1 cellular context compared by ENCODE assay signal in the genomic region with DNA sequence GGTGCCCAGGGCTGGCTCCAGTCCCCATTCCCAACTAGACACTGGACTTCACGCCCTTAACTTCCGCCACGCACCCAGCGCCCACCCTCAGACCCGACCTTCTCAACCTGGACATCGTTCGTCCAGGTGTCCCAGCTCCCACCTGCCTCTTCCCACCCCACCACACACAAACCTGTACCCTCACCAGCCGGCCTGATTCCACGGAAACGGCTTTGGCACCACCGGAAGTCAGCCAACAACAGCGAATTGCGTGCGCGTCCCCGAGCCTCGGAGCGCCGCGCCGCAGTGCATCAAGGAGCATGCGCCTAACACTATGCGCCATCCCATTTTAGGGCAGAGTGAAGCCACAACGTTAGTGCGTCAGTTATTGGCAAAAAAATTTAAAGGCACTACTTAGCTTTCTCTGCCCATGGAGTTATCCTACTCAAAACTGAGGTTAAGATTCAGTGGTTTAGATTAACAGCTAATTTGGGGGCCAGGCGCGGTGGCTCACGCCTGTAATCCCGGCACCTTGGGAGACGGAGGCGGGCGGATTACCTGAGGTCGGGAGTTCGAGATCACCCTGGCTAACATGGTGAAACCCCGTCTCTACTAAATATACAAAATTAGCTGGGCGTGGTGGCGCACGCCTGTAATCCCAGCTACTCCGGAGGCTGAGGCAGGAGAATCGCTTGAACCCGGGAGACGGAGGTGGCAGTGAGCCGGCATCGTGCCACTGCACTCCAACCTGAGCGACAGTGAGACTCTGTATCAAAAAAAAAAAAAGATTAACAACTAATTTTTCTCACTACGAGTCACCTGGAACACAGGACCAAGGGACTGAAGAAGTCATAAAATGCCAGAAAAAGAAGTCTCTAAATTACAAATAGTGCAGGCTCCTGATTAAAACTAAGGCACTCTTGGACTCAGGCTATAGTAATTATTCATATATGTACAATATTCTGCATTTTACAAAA.
TF ChIP-seq lines count a peak whose summit lies in the region.

A gene with protein sequence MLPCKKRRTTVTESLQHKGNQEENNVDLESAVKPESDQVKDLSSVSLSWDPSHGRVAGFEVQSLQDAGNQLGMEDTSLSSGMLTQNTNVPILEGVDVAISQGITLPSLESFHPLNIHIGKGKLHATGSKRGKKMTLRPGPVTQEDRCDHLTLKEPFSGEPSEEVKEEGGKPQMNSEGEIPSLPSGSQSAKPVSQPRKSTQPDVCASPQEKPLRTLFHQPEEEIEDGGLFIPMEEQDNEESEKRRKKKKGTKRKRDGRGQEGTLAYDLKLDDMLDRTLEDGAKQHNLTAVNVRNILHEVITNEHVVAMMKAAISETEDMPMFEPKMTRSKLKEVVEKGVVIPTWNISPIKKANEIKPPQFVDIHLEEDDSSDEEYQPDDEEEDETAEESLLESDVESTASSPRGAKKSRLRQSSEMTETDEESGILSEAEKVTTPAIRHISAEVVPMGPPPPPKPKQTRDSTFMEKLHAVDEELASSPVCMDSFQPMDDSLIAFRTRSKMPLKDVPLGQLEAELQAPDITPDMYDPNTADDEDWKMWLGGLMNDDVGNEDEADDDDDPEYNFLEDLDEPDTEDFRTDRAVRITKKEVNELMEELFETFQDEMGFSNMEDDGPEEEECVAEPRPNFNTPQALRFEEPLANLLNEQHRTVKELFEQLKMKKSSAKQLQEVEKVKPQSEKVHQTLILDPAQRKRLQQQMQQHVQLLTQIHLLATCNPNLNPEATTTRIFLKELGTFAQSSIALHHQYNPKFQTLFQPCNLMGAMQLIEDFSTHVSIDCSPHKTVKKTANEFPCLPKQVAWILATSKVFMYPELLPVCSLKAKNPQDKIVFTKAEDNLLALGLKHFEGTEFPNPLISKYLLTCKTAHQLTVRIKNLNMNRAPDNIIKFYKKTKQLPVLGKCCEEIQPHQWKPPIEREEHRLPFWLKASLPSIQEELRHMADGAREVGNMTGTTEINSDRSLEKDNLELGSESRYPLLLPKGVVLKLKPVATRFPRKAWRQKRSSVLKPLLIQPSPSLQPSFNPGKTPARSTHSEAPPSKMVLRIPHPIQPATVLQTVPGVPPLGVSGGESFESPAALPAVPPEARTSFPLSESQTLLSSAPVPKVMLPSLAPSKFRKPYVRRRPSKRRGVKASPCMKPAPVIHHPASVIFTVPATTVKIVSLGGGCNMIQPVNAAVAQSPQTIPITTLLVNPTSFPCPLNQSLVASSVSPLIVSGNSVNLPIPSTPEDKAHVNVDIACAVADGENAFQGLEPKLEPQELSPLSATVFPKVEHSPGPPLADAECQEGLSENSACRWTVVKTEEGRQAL (N-terminal part only) (minus strand): TSS at position 240 of the 956 bp plus-strand sequence. CDS start 3,434 bp downstream, outside the sequence.

TF ChIP-seq in HepG2, 621 proteins besides CTCF, POLR2A, EP300 and RAD21 (continued from another document and continues in another):
- TF ChIP-seq ZNF589 (CRISPR knock-in tag; conservative IDR thresholded peaks at IDR 0.05) (no peak), ETV6 (CRISPR knock-in tag; conservative IDR thresholded peaks at IDR 0.05) (0 out of 2 replicates have a peak, but pooled peaks have one; percentile 46), ZNF780A (CRISPR knock-in tag; IDR thresholded peaks at IDR 0.05) (no peak), PLRG1 (conservative IDR thresholded peaks at IDR 0.05) (no peak), AKAP8 (CRISPR knock-in tag; IDR thresholded peaks at IDR 0.05) (no peak), CC2D1A (CRISPR knock-in tag; IDR thresholded peaks at IDR 0.05) (no peak), BRCA1 (CRISPR knock-in tag; IDR thresholded peaks at IDR 0.05) (no peak), CHD2 (IDR thresholded peaks at IDR 0.05; ENCODE audit: low read depth, low read length) (no peak), SMAD9 (CRISPR knock-in tag; IDR thresholded peaks at IDR 0.05) (no peak), GATAD1 (CRISPR knock-in tag; IDR thresholded peaks at IDR 0.05) (peak; percentile 93), ARID2 (CRISPR knock-in tag; IDR thresholded peaks at IDR 0.05; ENCODE audit: borderline replicate concordance) (no peak), NFATC3 (CRISPR knock-in tag; IDR thresholded peaks at IDR 0.05) (0 out of 2 replicates have a peak, but pooled peaks have one; percentile 20), ZNF232 (CRISPR knock-in tag; IDR thresholded peaks at IDR 0.05; ENCODE audit: borderline replicate concordance) (no peak), RCOR2 (CRISPR knock-in tag; IDR thresholded peaks at IDR 0.05) (peak; percentile 73; the same call in 1 of the 2 replicates), ZNF577 (CRISPR knock-in tag; IDR thresholded peaks at IDR 0.05; ENCODE audit: borderline replicate concordance, low read depth) (no peak), ZC3H13 (CRISPR knock-in tag; IDR thresholded peaks at IDR 0.05) (no peak), POLR2AphosphoS5 (IDR thresholded peaks at IDR 0.05; ENCODE audit: low read depth, low read length) (peak; percentile 96), MZF1 (CRISPR knock-in tag; IDR thresholded peaks at IDR 0.05; ENCODE audit: borderline replicate concordance) (no peak), KLF6 (CRISPR knock-in tag; IDR thresholded peaks at IDR 0.05) (0 out of 2 replicates have a peak, but pooled peaks have one; percentile 53), ZNF460 (CRISPR knock-in tag; IDR thresholded peaks at IDR 0.05; ENCODE audit: borderline replicate concordance) (peak; percentile 74; the same call in 1 of the 2 replicates), ZFYVE20 (CRISPR knock-in tag; IDR thresholded peaks at IDR 0.05; ENCODE audit: borderline replicate concordance, low read depth) (no peak), ZNF543 (CRISPR knock-in tag; IDR thresholded peaks at IDR 0.05) (no peak), MEF2D (CRISPR knock-in tag; IDR thresholded peaks at IDR 0.05) (peak; percentile 79; the same call in 1 of the 2 replicates), SOX13 (IDR thresholded peaks at IDR 0.05) (no peak), SOX13 (CRISPR knock-in tag; conservative IDR thresholded peaks at IDR 0.05 in 1 of 2, IDR thresholded peaks at IDR 0.05 in 1 of 2) (no peak), ZMYM3 (CRISPR knock-in tag; IDR thresholded peaks at IDR 0.05) (peak; percentile 97), NFRKB (IDR thresholded peaks at IDR 0.05) (no peak), HNRNPK (IDR thresholded peaks at IDR 0.05; ENCODE audit: low read depth, low read length, poor library complexity, severe bottlenecking) (no peak), NKX3-1 (CRISPR knock-in tag; IDR thresholded peaks at IDR 0.05) (no peak), ZNF556 (CRISPR knock-in tag; IDR thresholded peaks at IDR 0.05; ENCODE audit: borderline replicate concordance) (peak; percentile 54; the same call in 1 of the 2 replicates), LCORL (IDR thresholded peaks at IDR 0.05) (no peak), LCORL (CRISPR knock-in tag; IDR thresholded peaks at IDR 0.05) (peak; percentile 21; the same call in 1 of the 2 replicates), ZNF354B (CRISPR knock-in tag; IDR thresholded peaks at IDR 0.05) (no peak), SNRNP70 (IDR thresholded peaks at IDR 0.05; ENCODE audit: low read depth, low read length) (no peak), ZNF709 (CRISPR knock-in tag; IDR thresholded peaks at IDR 0.05) (no peak), GLI4 (CRISPR knock-in tag; IDR thresholded peaks at IDR 0.05; ENCODE audit: borderline replicate concordance) (no peak), ZNF550 (CRISPR knock-in tag; IDR thresholded peaks at IDR 0.05; ENCODE audit: borderline replicate concordance) (no peak), ZFP37 (CRISPR knock-in tag; IDR thresholded peaks at IDR 0.05; ENCODE audit: borderline replicate concordance) (no peak), POLR2G (IDR thresholded peaks at IDR 0.05; ENCODE audit: low read depth, low read length) (peak; percentile 88), ZNF773 (CRISPR knock-in tag; IDR thresholded peaks at IDR 0.05; ENCODE audit: borderline replicate concordance) (no peak), TOPORS (CRISPR knock-in tag; IDR thresholded peaks at IDR 0.05) (no peak), ZNF20 (CRISPR knock-in tag; IDR thresholded peaks at IDR 0.05) (no peak), MXI1 (IDR thresholded peaks at IDR 0.05; ENCODE audit: borderline replicate concordance, low read depth, low read length) (peak; percentile 91; the same call in 1 of the 3 replicates), SMC3 (IDR thresholded peaks at IDR 0.05; ENCODE audit: low read length) (no peak), RXRB (CRISPR knock-in tag; IDR thresholded peaks at IDR 0.05; ENCODE audit: borderline replicate concordance) (peak; percentile 31; the same call in 1 of the 2 replicates), GATAD2A (CRISPR knock-in tag; IDR thresholded peaks at IDR 0.05) (peak; percentile 48), NBN (conservative IDR thresholded peaks at IDR 0.05) (no peak), ZNF790 (CRISPR knock-in tag; IDR thresholded peaks at IDR 0.05; ENCODE audit: borderline replicate concordance) (no peak), ZBTB3 (CRISPR knock-in tag; IDR thresholded peaks at IDR 0.05; ENCODE audit: borderline replicate concordance, low read depth) (no peak)
- TF ChIP-seq, protein P1, sequence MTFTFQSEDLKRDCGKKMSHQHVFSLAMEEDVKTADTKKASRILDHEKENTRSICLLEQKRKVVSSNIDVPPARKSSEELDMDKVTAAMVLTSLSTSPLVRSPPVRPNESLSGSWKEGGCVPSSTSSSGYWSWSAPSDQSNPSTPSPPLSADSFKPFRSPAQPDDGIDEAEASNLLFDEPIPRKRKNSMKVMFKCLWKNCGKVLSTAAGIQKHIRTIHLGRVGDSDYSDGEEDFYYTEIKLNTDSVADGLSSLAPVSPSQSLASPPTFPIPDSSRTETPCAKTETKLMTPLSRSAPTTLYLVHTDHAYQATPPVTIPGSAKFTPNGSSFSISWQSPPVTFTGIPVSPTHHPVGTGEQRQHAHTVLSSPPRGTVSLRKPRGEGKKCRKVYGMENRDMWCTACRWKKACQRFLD (CRISPR knock-in tag; IDR thresholded peaks at IDR 0.05; ENCODE audit: borderline replicate concordance): no peak
- TF ChIP-seq, protein P2, sequence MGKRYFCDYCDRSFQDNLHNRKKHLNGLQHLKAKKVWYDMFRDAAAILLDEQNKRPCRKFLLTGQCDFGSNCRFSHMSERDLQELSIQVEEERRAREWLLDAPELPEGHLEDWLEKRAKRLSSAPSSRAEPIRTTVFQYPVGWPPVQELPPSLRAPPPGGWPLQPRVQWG (CRISPR knock-in tag; IDR thresholded peaks at IDR 0.05; ENCODE audit: borderline replicate concordance, low read depth): no peak
- TF ChIP-seq, protein P3, sequence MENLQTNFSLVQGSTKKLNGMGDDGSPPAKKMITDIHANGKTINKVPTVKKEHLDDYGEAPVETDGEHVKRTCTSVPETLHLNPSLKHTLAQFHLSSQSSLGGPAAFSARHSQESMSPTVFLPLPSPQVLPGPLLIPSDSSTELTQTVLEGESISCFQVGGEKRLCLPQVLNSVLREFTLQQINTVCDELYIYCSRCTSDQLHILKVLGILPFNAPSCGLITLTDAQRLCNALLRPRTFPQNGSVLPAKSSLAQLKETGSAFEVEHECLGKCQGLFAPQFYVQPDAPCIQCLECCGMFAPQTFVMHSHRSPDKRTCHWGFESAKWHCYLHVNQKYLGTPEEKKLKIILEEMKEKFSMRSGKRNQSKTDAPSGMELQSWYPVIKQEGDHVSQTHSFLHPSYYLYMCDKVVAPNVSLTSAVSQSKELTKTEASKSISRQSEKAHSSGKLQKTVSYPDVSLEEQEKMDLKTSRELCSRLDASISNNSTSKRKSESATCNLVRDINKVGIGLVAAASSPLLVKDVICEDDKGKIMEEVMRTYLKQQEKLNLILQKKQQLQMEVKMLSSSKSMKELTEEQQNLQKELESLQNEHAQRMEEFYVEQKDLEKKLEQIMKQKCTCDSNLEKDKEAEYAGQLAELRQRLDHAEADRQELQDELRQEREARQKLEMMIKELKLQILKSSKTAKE (CRISPR knock-in tag; IDR thresholded peaks at IDR 0.05; ENCODE audit: borderline replicate concordance): no peak
- TF ChIP-seq, protein P4, sequence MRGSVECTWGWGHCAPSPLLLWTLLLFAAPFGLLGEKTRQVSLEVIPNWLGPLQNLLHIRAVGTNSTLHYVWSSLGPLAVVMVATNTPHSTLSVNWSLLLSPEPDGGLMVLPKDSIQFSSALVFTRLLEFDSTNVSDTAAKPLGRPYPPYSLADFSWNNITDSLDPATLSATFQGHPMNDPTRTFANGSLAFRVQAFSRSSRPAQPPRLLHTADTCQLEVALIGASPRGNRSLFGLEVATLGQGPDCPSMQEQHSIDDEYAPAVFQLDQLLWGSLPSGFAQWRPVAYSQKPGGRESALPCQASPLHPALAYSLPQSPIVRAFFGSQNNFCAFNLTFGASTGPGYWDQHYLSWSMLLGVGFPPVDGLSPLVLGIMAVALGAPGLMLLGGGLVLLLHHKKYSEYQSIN (CRISPR knock-in tag; IDR thresholded peaks at IDR 0.05; ENCODE audit: borderline replicate concordance): no peak
- TF ChIP-seq, protein P5, sequence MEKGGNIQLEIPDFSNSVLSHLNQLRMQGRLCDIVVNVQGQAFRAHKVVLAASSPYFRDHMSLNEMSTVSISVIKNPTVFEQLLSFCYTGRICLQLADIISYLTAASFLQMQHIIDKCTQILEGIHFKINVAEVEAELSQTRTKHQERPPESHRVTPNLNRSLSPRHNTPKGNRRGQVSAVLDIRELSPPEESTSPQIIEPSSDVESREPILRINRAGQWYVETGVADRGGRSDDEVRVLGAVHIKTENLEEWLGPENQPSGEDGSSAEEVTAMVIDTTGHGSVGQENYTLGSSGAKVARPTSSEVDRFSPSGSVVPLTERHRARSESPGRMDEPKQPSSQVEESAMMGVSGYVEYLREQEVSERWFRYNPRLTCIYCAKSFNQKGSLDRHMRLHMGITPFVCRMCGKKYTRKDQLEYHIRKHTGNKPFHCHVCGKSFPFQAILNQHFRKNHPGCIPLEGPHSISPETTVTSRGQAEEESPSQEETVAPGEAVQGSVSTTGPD (CRISPR knock-in tag; IDR thresholded peaks at IDR 0.05): no peak
- TF ChIP-seq, protein P6, sequence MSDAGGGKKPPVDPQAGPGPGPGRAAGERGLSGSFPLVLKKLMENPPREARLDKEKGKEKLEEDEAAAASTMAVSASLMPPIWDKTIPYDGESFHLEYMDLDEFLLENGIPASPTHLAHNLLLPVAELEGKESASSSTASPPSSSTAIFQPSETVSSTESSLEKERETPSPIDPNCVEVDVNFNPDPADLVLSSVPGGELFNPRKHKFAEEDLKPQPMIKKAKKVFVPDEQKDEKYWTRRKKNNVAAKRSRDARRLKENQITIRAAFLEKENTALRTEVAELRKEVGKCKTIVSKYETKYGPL (CRISPR knock-in tag; IDR thresholded peaks at IDR 0.05): no peak
- TF ChIP-seq, protein P7, sequence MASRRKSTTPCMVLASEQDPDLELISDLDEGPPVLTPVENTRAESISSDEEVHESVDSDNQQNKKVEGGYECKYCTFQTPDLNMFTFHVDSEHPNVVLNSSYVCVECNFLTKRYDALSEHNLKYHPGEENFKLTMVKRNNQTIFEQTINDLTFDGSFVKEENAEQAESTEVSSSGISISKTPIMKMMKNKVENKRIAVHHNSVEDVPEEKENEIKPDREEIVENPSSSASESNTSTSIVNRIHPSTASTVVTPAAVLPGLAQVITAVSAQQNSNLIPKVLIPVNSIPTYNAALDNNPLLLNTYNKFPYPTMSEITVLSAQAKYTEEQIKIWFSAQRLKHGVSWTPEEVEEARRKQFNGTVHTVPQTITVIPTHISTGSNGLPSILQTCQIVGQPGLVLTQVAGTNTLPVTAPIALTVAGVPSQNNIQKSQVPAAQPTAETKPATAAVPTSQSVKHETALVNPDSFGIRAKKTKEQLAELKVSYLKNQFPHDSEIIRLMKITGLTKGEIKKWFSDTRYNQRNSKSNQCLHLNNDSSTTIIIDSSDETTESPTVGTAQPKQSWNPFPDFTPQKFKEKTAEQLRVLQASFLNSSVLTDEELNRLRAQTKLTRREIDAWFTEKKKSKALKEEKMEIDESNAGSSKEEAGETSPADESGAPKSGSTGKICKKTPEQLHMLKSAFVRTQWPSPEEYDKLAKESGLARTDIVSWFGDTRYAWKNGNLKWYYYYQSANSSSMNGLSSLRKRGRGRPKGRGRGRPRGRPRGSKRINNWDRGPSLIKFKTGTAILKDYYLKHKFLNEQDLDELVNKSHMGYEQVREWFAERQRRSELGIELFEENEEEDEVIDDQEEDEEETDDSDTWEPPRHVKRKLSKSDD (CRISPR knock-in tag; IDR thresholded peaks at IDR 0.05; ENCODE audit: low read depth): 0 out of 2 replicates have a peak, but pooled peaks have one; percentile 51
